21 cellular contexts compared by ENCODE assay signal in the genomic region with DNA sequence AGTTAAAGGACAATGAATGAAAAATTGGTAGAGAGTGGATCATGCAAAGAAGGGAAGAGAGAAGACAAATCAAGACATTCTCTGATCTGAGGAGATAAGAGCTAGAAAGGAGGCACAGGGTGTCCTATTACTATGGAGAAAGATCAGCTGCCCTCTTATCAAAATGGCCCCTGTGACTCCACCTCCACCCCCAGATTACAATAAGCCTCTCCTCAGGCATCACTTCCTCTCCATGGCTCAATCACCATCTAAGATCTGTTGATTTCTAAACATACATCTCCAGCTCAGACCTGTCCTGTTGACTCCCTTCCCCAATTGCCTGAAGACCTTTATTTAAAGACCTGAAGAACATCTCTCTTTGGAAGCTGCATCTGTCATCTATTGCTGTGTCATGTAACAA. TPM values are rescaled to one million over a fixed set of nuclear protein-coding genes. Genes with fewer than 3 reads are reported as not detected.
DNase-seq lines count a peak whose midpoint lies in the region; ATAC-seq and TF ChIP-seq lines count a peak whose summit lies in the region.
"Had no signal": no experiment of that assay in that cellular context is flagged by ENCODE, and none has a peak within 500 bp of the region (broad histone marks: within the 10 kb centered on the region; RNA-seq: fewer than 3 reads in every experiment).

No MANE protein-coding gene starts in this region.

- no peak overlapping the region for H2BK5ac ChIP-seq in mesendoderm (ENCODE audit: low read length)

- TF ChIP-seq POLR2A in GM18505 (IDR thresholded peaks at IDR 0.05; ENCODE audit: borderline replicate concordance, extremely low read depth, insufficient read depth, insufficient read length), result no peak

- no peaks in the 10 kb centered on the region for H3K36me3 ChIP-seq in mesendoderm (ENCODE audit: control insufficient read depth, insufficient read depth, low read length)
- H3K36me3 ChIP-seq: cardiac muscle cell had no signal

- no peak overlapping the region for H3K56ac ChIP-seq in mesendoderm (ENCODE audit: low read length)

- H3K79me2 ChIP-seq in mesendoderm (ENCODE audit: control insufficient read depth, insufficient read depth, low read length), result no peaks in the 10 kb centered on the region
- H3K79me2 ChIP-seq: hepatocyte had no signal

- no peak overlapping the region for H2BK120ac ChIP-seq in mesendoderm (ENCODE audit: low read depth, low read length)

- H3K9me3 ChIP-seq in T-helper 17 cell (ENCODE audit: control insufficient read depth, low read length, poor library complexity, severe bottlenecking), result no peaks in the 10 kb centered on the region
- H3K9me3 ChIP-seq: thyroid gland had no signal

- no peaks in the 10 kb centered on the region for H3K79me1 ChIP-seq in mesendoderm (ENCODE audit: low read length)

- H3K18ac ChIP-seq in mesendoderm (ENCODE audit: low read length), result no peak overlapping the region

- peak overlapping the region; percentile 1 for H3K27ac Mint-ChIP-seq in T-helper 1 cell treated with Interleukin-12 subunit alpha and Interleukin-12 subunit beta and Interleukin-4 antibody, amounts not matched to agents 30 μg/mL and 1 μg/mL, for 36 hours
- peak overlapping the region; percentile 50 to 74 (median 58) for H3K27ac Mint-ChIP-seq in IgD-negative memory B cell
- peak overlapping the region; percentile 72 for H3K27ac Mint-ChIP-seq in T-helper 17 cell
- H3K27ac Mint-ChIP-seq in WTC11, result no peak overlapping the region
- H3K27ac Mint-ChIP-seq: H9 had no signal

- H3K4ac ChIP-seq in mesendoderm (ENCODE audit: low read depth, low read length), result no peak overlapping the region

- no peak overlapping the region for H3K4me3 Mint-ChIP-seq in T-helper 1 cell treated with Interleukin-12 subunit alpha and Interleukin-12 subunit beta and Interleukin-4 antibody, amounts not matched to agents 30 μg/mL and 1 μg/mL, for 36 hours
- peak overlapping the region in 2 of 4 donors; percentile 32 to 67 for H3K4me3 Mint-ChIP-seq in IgD-negative memory B cell
- no peak overlapping the region for H3K4me3 Mint-ChIP-seq in T-helper 17 cell
- no peak overlapping the region for H3K4me3 Mint-ChIP-seq in WTC11
- H3K4me3 Mint-ChIP-seq: H9 had no signal

- no peak overlapping the region for H2BK15ac ChIP-seq in mesendoderm (replicated peaks; ENCODE audit: low read depth)

- no peak overlapping the region for H3K4me3 ChIP-seq in mesendoderm (ENCODE audit: low read length)
- H3K4me3 ChIP-seq: cardiac muscle cell, hepatocyte, right atrium auricular region, thyroid gland had no signal

- CTCF ChIA-PET in WTC11 (lab: Charles Lee), result interaction anchor here (0.6 kb wide), 1 partner anchor 299 kb away, joined by 3 read pairs; no protein-coding TSS in a partner anchor

- peaks cover 15% of the 10 kb centered on the region for H3K9me3 Mint-ChIP-seq in T-helper 1 cell treated with Interleukin-12 subunit alpha and Interleukin-12 subunit beta and Interleukin-4 antibody, amounts not matched to agents 30 μg/mL and 1 μg/mL, for 36 hours
- peaks cover 0 to 8% (median 2%) of the 10 kb centered on the region in 3 donors for H3K9me3 Mint-ChIP-seq in IgD-negative memory B cell
- peaks cover 22% of the 10 kb centered on the region for H3K9me3 Mint-ChIP-seq in WTC11

- H3K27me3 ChIP-seq in mesendoderm (ENCODE audit: insufficient read depth, low read length, poor library complexity), result no peaks in the 10 kb centered on the region
- H3K27me3 ChIP-seq: cardiac muscle cell, hepatocyte, right atrium auricular region, thyroid gland had no signal

- H4K5ac ChIP-seq in mesendoderm (ENCODE audit: low read length), result no peak overlapping the region

- no peak overlapping the region for H4K8ac ChIP-seq in mesendoderm (ENCODE audit: low read depth, low read length)

- ATAC-seq in T-helper 17 cell, result no peak
- ATAC-seq in GM18519 (IDR thresholded peaks at IDR 0.05; ENCODE audit: low FRiP score, unreplicated experiment), result no peak
- no peak for ATAC-seq in GM18505 (IDR thresholded peaks at IDR 0.05; ENCODE audit: unreplicated experiment)
- ATAC-seq in WTC11, result no peak

- H3K4me2 ChIP-seq in mesendoderm (ENCODE audit: low read length), result no peak overlapping the region
- H3K4me2 ChIP-seq: hepatocyte had no signal

- no peak overlapping the region for H3K27ac ChIP-seq in mesendoderm (ENCODE audit: low read depth, low read length)
- H3K27ac ChIP-seq: 22Rv1, C4-2B, cardiac muscle cell, hepatocyte, right atrium auricular region, RWPE1, thyroid gland had no signal

- H3K27me3 Mint-ChIP-seq in T-helper 1 cell treated with Interleukin-12 subunit alpha and Interleukin-12 subunit beta and Interleukin-4 antibody, amounts not matched to agents 30 μg/mL and 1 μg/mL, for 36 hours (ENCODE audit: low read depth), result no peaks in the 10 kb centered on the region
- H3K27me3 Mint-ChIP-seq in IgD-negative memory B cell (no peaks in the 10 kb centered on the region), T-helper 17 cell (no peaks in the 10 kb centered on the region), WTC11 (ENCODE audit: low read depth) (no peaks in the 10 kb centered on the region)

- peaks cover 55% of the 10 kb centered on the region for H3K4me1 Mint-ChIP-seq in T-helper 1 cell treated with Interleukin-12 subunit alpha and Interleukin-12 subunit beta and Interleukin-4 antibody, amounts not matched to agents 30 μg/mL and 1 μg/mL, for 36 hours (ENCODE audit: low read depth)
- H3K4me1 Mint-ChIP-seq in IgD-negative memory B cell, result peaks cover 44 to 56% (median 46%) of the 10 kb centered on the region in 3 donors
- peaks cover 33% of the 10 kb centered on the region for H3K4me1 Mint-ChIP-seq in T-helper 17 cell
- peaks cover 25% of the 10 kb centered on the region for H3K4me1 Mint-ChIP-seq in WTC11

- no peaks in the 10 kb centered on the region for H3K4me1 ChIP-seq in mesendoderm (ENCODE audit: control insufficient read depth, low read depth, low read length)
- H3K4me1 ChIP-seq: right atrium auricular region, thyroid gland had no signal

- no peak overlapping the region for H3K9ac ChIP-seq in mesendoderm (ENCODE audit: low read length)

- POLR2A ChIA-PET in WTC11 (lab: Charles Lee), result no interaction called here

- no peak overlapping the region for H2AK5ac ChIP-seq in mesendoderm (ENCODE audit: low read length)

- H3K23ac ChIP-seq in mesendoderm (ENCODE audit: low read length), result no peak overlapping the region

- TF ChIP-seq CTCF in WTC11 (IDR thresholded peaks at IDR 0.05), result no peak

- no peak for DNase-seq in T-helper 1 cell
- no peak for DNase-seq in T-helper 17 cell
- peak; percentile 71 for DNase-seq in mesendoderm
- DNase-seq in WTC11 (ENCODE audit: low spot score), result no peak
- DNase-seq: activated naive CD4-positive, alpha-beta T cell treated with anti-CD3 and anti-CD28 coated beads, Interleukin-2, amount 50 U/mL, for 16 hours; effector CD4-positive, alpha-beta T cell; H9; NCI-H2081; NCI-H748 treated with DMSO at 0.1 percent for 48 hours; stimulated activated CD4-positive, alpha-beta T cell treated with anti-CD3 and anti-CD28 coated beads, Interleukin-1b, Interleukin-23, amount 100 ng/mL, for 48 hours; thyroid gland had no signal

- H3K36me3 Mint-ChIP-seq in T-helper 1 cell treated with Interleukin-12 subunit alpha and Interleukin-12 subunit beta and Interleukin-4 antibody, amounts not matched to agents 30 μg/mL and 1 μg/mL, for 36 hours (ENCODE audit: low read depth), result peaks cover 84% of the 10 kb centered on the region
- peaks cover 48% of the 10 kb centered on the region for H3K36me3 Mint-ChIP-seq in IgD-negative memory B cell
- peaks cover 35% of the 10 kb centered on the region for H3K36me3 Mint-ChIP-seq in T-helper 17 cell (ENCODE audit: low read depth)
- H3K36me3 Mint-ChIP-seq in WTC11, result peaks cover 3% of the 10 kb centered on the region; the same call in 1 of the 2 replicates

TF ChIP-seq in WTC11, 78 proteins besides CTCF, POLR2A, EP300 and RAD21 (continues in another document):
- TF ChIP-seq, protein P1, sequence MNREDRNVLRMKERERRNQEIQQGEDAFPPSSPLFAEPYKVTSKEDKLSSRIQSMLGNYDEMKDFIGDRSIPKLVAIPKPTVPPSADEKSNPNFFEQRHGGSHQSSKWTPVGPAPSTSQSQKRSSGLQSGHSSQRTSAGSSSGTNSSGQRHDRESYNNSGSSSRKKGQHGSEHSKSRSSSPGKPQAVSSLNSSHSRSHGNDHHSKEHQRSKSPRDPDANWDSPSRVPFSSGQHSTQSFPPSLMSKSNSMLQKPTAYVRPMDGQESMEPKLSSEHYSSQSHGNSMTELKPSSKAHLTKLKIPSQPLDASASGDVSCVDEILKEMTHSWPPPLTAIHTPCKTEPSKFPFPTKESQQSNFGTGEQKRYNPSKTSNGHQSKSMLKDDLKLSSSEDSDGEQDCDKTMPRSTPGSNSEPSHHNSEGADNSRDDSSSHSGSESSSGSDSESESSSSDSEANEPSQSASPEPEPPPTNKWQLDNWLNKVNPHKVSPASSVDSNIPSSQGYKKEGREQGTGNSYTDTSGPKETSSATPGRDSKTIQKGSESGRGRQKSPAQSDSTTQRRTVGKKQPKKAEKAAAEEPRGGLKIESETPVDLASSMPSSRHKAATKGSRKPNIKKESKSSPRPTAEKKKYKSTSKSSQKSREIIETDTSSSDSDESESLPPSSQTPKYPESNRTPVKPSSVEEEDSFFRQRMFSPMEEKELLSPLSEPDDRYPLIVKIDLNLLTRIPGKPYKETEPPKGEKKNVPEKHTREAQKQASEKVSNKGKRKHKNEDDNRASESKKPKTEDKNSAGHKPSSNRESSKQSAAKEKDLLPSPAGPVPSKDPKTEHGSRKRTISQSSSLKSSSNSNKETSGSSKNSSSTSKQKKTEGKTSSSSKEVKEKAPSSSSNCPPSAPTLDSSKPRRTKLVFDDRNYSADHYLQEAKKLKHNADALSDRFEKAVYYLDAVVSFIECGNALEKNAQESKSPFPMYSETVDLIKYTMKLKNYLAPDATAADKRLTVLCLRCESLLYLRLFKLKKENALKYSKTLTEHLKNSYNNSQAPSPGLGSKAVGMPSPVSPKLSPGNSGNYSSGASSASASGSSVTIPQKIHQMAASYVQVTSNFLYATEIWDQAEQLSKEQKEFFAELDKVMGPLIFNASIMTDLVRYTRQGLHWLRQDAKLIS (CRISPR knock-in tag; IDR thresholded peaks at IDR 0.05; ENCODE audit: borderline replicate concordance), result no peak

RNA-seq across cellular contexts. Expression of gene SP100, which starts 43.2 kb away (rescaled TPM):
- 288 TPM for polyA plus RNA-seq in IgD-negative memory B cell
- total RNA-seq in T-helper 17 cell, result 100 to 1,000 TPM; 220 to 246 TPM
- 0.72 TPM for polyA plus RNA-seq in mesendoderm (2013, experiment 1 of 2)
- 0.55 TPM for polyA plus RNA-seq in mesendoderm (2013, experiment 2 of 2)
- total RNA-seq in WTC11 (2021), result 0.62 to 1.3 TPM (median 1.2 TPM) in 3 replicates
- total RNA-seq: cardiac muscle cell had no signal

Comparison
In these comparisons a context has a peak if more than half of its experiments do, and no peak if none do; other contexts are left out.
1. RNA of gene SP100, which starts 43.2 kb away (total RNA-seq): 220 to 246 TPM in T-helper 17 cell; 0.62 to 1.3 TPM in WTC11; every median in the first group is over 10 times any median in the second.